ENCODE assay signal across 1 cellular context in the genomic region with DNA sequence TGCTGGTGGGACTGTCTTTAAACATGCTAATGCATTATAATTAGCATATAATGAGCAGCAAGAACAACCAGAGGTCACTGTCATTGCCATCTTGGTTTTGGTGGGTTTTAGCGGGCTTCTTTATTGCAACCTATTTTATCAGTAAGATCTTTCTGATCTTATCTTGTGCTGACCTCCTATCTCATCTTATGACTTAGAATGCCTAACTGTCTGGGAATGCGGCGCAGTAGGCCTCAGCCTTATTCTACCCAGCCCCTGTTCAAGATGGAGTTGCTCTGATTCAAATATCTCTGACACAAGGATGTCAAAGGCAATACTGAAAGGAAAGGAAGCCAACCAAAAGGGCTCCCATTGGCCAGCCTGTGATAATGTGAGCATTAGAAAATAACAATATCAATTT.
TF ChIP-seq lines count a peak whose summit lies in the region.

No MANE protein-coding gene starts in this region.

TF ChIP-seq in GM23338, 12 proteins besides CTCF, POLR2A, EP300 and RAD21:
- no peak for TF ChIP-seq ZNF331 (CRISPR knock-in tag; IDR thresholded peaks at IDR 0.05; ENCODE audit: low read depth)
